25 cellular contexts compared by ENCODE assay signal in the genomic region with DNA sequence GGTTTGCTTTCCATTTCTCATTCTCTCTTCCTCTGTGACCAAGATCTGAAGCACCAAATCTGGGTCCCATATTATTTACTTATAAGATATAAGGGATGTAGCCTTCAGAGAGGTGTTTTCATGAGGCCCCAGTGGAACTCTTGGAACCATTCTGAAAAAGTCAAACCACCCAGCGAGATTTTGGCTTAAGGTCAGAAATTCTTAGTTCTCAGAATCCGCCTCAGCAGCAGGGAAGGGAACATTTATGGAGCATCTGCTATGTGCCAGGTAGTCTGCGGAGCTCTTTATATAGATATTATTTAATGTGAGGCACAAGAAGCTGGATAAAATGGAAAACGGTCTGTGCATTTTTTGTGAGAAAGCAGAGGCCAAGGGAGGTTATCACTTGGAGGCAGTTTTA. TPM values are rescaled to one million over a fixed set of nuclear protein-coding genes. Genes with fewer than 3 reads are reported as not detected.
"Had no signal": no experiment of that assay in that cellular context is flagged by ENCODE, and none has a peak within 500 bp of the region (broad histone marks: within the 10 kb centered on the region; RNA-seq: fewer than 3 reads in every experiment).

No MANE protein-coding gene starts in this region.

- H3K9me3 ChIP-seq: ovary, prostate gland, tibial nerve had no signal

- H3K36me3 Mint-ChIP-seq: activated naive CD8-positive, alpha-beta T cell; stimulated activated memory B cell treated with anti-CD40 and anti-IgM and Interleukin-4, amounts not matched to agents 10 μg/mL and 1 μg/mL and 100 μg/mL, for 72 hours had no signal

- H3K9me3 Mint-ChIP-seq: naive thymus-derived CD4-positive, alpha-beta T cell; stimulated activated memory B cell treated with anti-CD40 and anti-IgM and Interleukin-4, amounts not matched to agents 10 μg/mL and 1 μg/mL and 100 μg/mL, for 72 hours; stimulated activated naive CD8-positive, alpha-beta T cell treated with anti-CD3 and anti-CD28 coated beads, Interleukin-15, amount 100 ng/mL, for 72 hours had no signal

- ATAC-seq: activated CD4-positive, CD25-positive, alpha-beta regulatory T cell treated with anti-CD3 and anti-CD28 coated beads, Interleukin-2, amount 50 U/mL, for 24 hours; naive thymus-derived CD4-positive, alpha-beta T cell; stimulated activated memory B cell treated with anti-CD40 and anti-IgM and Interleukin-4, amounts not matched to agents 10 μg/mL and 1 μg/mL and 100 μg/mL, for 72 hours; stimulated activated naive CD8-positive, alpha-beta T cell treated with anti-CD3 and anti-CD28 coated beads, Interleukin-15, amount 100 ng/mL, for 72 hours; T-helper 17 cell had no signal

- H3K4me1 ChIP-seq: prostate gland had no signal

- H3K4me3 Mint-ChIP-seq: activated naive CD8-positive, alpha-beta T cell; naive thymus-derived CD4-positive, alpha-beta T cell; stimulated activated memory B cell treated with anti-CD40 and anti-IgM and Interleukin-4, amounts not matched to agents 10 μg/mL and 1 μg/mL and 100 μg/mL, for 72 hours; stimulated activated naive CD8-positive, alpha-beta T cell treated with anti-CD3 and anti-CD28 coated beads, Interleukin-15, amount 100 ng/mL, for 72 hours; T-helper 17 cell had no signal

- H3K27ac Mint-ChIP-seq: activated naive CD8-positive, alpha-beta T cell; naive thymus-derived CD4-positive, alpha-beta T cell; stimulated activated memory B cell treated with anti-CD40 and anti-IgM and Interleukin-4, amounts not matched to agents 10 μg/mL and 1 μg/mL and 100 μg/mL, for 72 hours; stimulated activated naive CD8-positive, alpha-beta T cell treated with anti-CD3 and anti-CD28 coated beads, Interleukin-15, amount 100 ng/mL, for 72 hours; T-helper 17 cell had no signal

- H3K27ac ChIP-seq: brain microvascular endothelial cell, ovary, prostate gland, WERI-Rb-1 had no signal

- H3K36me3 ChIP-seq: ovary, prostate gland, tibial nerve, WERI-Rb-1 had no signal

- H3K4me3 ChIP-seq: ovary, prostate gland, smooth muscle cell, tibial nerve had no signal

- DNase-seq: activated CD4-positive, alpha-beta T cell treated with anti-CD3 and anti-CD28 coated beads for 48 hours; activated CD4-positive, alpha-beta T cell treated with anti-CD3 and anti-CD28 coated beads, Interleukin-2, amount 50 U/mL, for 48 hours; activated CD8-positive, alpha-beta memory T cell treated with anti-CD3 and anti-CD28 coated beads for 24 hours; activated effector memory CD4-positive, alpha-beta T cell treated with Interleukin-2 at 50 U/mL for 16 hours; activated naive CD4-positive, alpha-beta T cell treated with Interleukin-2 at 50 U/mL for 16 hours; brain microvascular endothelial cell; effector memory CD4-positive, alpha-beta T cell; erythroblast; mammary epithelial cell; naive thymus-derived CD4-positive, alpha-beta T cell; ovary; stimulated activated CD4-positive, alpha-beta T cell treated with anti-CD3 and anti-CD28 coated beads, Interleukin-1b, Interleukin-23, amount 100 ng/mL, for 48 hours; stimulated activated CD4-positive, alpha-beta T cell treated with anti-CD3 and anti-CD28 coated beads, Interleukin-4, amount 100 ng/mL, for 4 hours; stimulated activated CD8-positive, alpha-beta memory T cell treated with anti-CD3 and anti-CD28 coated beads, Interleukin-4, amount 100 ng/mL, for 48 hours; stimulated activated naive CD8-positive, alpha-beta T cell treated with anti-CD3 and anti-CD28 coated beads, Interleukin-15, amount 100 ng/mL, for 72 hours; T-helper 17 cell; T1000; WERI-Rb-1 had no signal

- H3K27me3 ChIP-seq: brain microvascular endothelial cell, dorsolateral prefrontal cortex had no signal

RNA-seq across cellular contexts. Expression of gene NAV2, which starts 6.3 kb away (rescaled TPM):
- polyA plus RNA-seq: naive thymus-derived CD4-positive, alpha-beta T cell had no signal
